In the genomic region with DNA sequence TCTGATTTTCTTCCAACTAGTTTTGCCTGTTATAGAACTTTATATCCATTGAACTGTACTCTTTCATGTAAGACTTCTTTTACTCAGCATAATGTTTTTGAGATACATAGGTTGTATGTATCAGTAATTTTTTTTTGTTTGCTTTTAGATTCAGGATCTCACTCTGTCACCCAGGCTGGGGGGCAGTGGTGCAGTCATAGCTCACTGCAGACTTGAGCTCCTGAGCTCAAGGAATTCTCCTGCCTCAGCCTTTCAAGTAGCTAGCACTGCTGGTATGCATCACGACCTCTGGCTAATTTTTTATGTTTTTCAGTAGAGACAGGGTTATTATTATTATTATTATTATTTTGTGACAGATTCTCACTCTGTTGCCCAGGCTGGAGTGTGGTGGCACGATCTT, we compare ENCODE assay signal across 9 cellular contexts.
DNase-seq lines count a peak whose midpoint lies in the region; ATAC-seq, FAIRE-seq and TF ChIP-seq lines count a peak whose summit lies in the region.
"Had no signal": no experiment of that assay in that cellular context is flagged by ENCODE, and none has a peak within 500 bp of the region (broad histone marks: within the 10 kb centered on the region; RNA-seq: fewer than 3 reads in every experiment).

No MANE protein-coding gene starts in this region.

- H3F3A ChIP-seq in MM.1S (ENCODE audit: insufficient read depth, low read length) = no peaks in the 10 kb centered on the region

- no peaks in the 10 kb centered on the region for H3K9me3 ChIP-seq in CD8-positive, alpha-beta memory T cell (ENCODE audit: low read length)
- no peaks in the 10 kb centered on the region for H3K9me3 ChIP-seq in MM.1S (replicated peaks; ENCODE audit: insufficient read depth, low read length)
- no peaks in the 10 kb centered on the region for H3K9me3 ChIP-seq in endocrine pancreas (ENCODE audit: control insufficient read depth, low read length)
- no peaks in the 10 kb centered on the region for H3K9me3 ChIP-seq in pancreas

- no peak for ATAC-seq in pancreas
- ATAC-seq in HG03342 (IDR thresholded peaks at IDR 0.05; ENCODE audit: unreplicated experiment) = no peak

- peak overlapping the region; percentile 38; the same call in 1 of the 2 replicates for H3K9ac ChIP-seq in MM.1S (ENCODE audit: low read length)
- no peak overlapping the region for H3K9ac ChIP-seq in endocrine pancreas (ENCODE audit: control insufficient read depth, insufficient read depth, low read length)

- peak overlapping the region; percentile 55 for H3K4me3 ChIP-seq in CD8-positive, alpha-beta memory T cell (ENCODE audit: low read length)
- peak overlapping the region; percentile 43; the same call in 1 of the 2 replicates for H3K4me3 ChIP-seq in MM.1S (ENCODE audit: low read length)
- peak overlapping the region; percentile 29 for H3K4me3 ChIP-seq in endocrine pancreas (ENCODE audit: control insufficient read depth, insufficient read depth, low read length)
- H3K4me3 ChIP-seq in pancreas = peak overlapping the region in 3 of 4 donors; percentile 51 to 80 (median 66)

- H3K36me3 Mint-ChIP-seq in CD8-positive, alpha-beta memory T cell = no peaks in the 10 kb centered on the region

- peaks cover 0 to 2% (median 0%) of the 10 kb centered on the region in 5 donors for H3K9me3 Mint-ChIP-seq in CD8-positive, alpha-beta memory T cell

- peaks cover 5% of the 10 kb centered on the region for H3K4me1 ChIP-seq in CD8-positive, alpha-beta memory T cell (ENCODE audit: insufficient read depth, low read length)
- H3K4me1 ChIP-seq in MM.1S (ENCODE audit: low read length) = no peaks in the 10 kb centered on the region
- H3K4me1 ChIP-seq in endocrine pancreas (ENCODE audit: control insufficient read depth, insufficient read depth, low read length) = no peaks in the 10 kb centered on the region
- H3K4me1 ChIP-seq in pancreas = peaks cover 0 to 6% (median 4%) of the 10 kb centered on the region in 3 donors

- H3K27me3 Mint-ChIP-seq in CD8-positive, alpha-beta memory T cell = no peaks in the 10 kb centered on the region

- intact Hi-C loops in pancreas (cut with DNase I) = no loop called here

- peaks cover 6 to 10% (median 7%) of the 10 kb centered on the region in 3 donors for H3K4me1 Mint-ChIP-seq in CD8-positive, alpha-beta memory T cell

- TF ChIP-seq CTCF in MM.1S (IDR thresholded peaks at IDR 0.05; ENCODE audit: low read length) = no peak
- TF ChIP-seq CTCF in pancreas (IDR thresholded peaks at IDR 0.05) = no peak

- H3K79me2 ChIP-seq in MM.1S (ENCODE audit: low read length) = no peaks in the 10 kb centered on the region

- no peaks in the 10 kb centered on the region for H3K27me3 ChIP-seq in CD8-positive, alpha-beta memory T cell (ENCODE audit: insufficient read depth, low read length, poor library complexity, severe bottlenecking)
- H3K27me3 ChIP-seq in MM.1S (replicated peaks; ENCODE audit: insufficient read depth, low read length) (no peaks in the 10 kb centered on the region), endocrine pancreas (ENCODE audit: control insufficient read depth, insufficient read depth, low read length) (no peaks in the 10 kb centered on the region), pancreas (no peaks in the 10 kb centered on the region)

- H3K4me3 Mint-ChIP-seq in CD8-positive, alpha-beta memory T cell = peak overlapping the region; percentile 74 to 96 (median 87)

- FAIRE-seq in pancreas (lab: Jason Lieb, UNC) = no peak

- no peaks in the 10 kb centered on the region for H4K20me1 ChIP-seq in MM.1S (ENCODE audit: insufficient read depth, low read length)

- CTCF ChIA-PET in CD8-positive, alpha-beta memory T cell (lab: Charles Lee) = interaction anchor here (0.9 to 2.0 kb wide), 6 partner anchors 16 to 107 kb away, joined by 3 to 12 read pairs (median 4); a partner anchor contains a TSS

- peak overlapping the region in 5 of 8 donors; percentile 34 to 74 (median 68) for H3K27ac Mint-ChIP-seq in CD8-positive, alpha-beta memory T cell

- no peaks in the 10 kb centered on the region for H3K9me2 ChIP-seq in MM.1S (replicated peaks; ENCODE audit: insufficient read depth, low read length)

- no peak overlapping the region for H3K27ac ChIP-seq in CD8-positive, alpha-beta memory T cell (ENCODE audit: low read depth, low read length)
- H3K27ac ChIP-seq in MM.1S (ENCODE audit: low read length) = no peak overlapping the region
- H3K27ac ChIP-seq in pancreas = no peak overlapping the region
- H3K27ac ChIP-seq: epithelial cell of prostate had no signal

- H3K4me2 ChIP-seq in MM.1S (ENCODE audit: low read depth, low read length) = peak overlapping the region; percentile 65; the same call in 1 of the 2 replicates

- no peaks in the 10 kb centered on the region for H3K36me3 ChIP-seq in CD8-positive, alpha-beta memory T cell (ENCODE audit: insufficient read depth, low read length)
- H3K36me3 ChIP-seq in MM.1S (replicated peaks; ENCODE audit: insufficient read depth, low read length) = no peaks in the 10 kb centered on the region
- no peaks in the 10 kb centered on the region for H3K36me3 ChIP-seq in endocrine pancreas (ENCODE audit: control insufficient read depth, insufficient read depth, low read length)
- no peaks in the 10 kb centered on the region for H3K36me3 ChIP-seq in pancreas

- H2AFZ ChIP-seq in MM.1S (ENCODE audit: low read length) = peak overlapping the region; percentile 51; the same call in 1 of the 2 replicates

- no peak for DNase-seq in CD8-positive, alpha-beta memory T cell
- DNase-seq in MM.1S = no peak
- DNase-seq in pancreas = no peak
- no peak for DNase-seq in mesenteric fat pad (ENCODE audit: low spot score)
- no peak for DNase-seq in DMS 273 treated with DMSO at 0.1 percent for 48 hours (lab: John Stamatoyannopoulos, UW)
- no peak for DNase-seq in islet precursor cell

- POLR2A ChIA-PET in CD8-positive, alpha-beta memory T cell (lab: Charles Lee) = interaction anchor here (0.7 to 1.7 kb wide), 2 partner anchors 65 to 384 kb away, joined by 3 to 11 read pairs; a partner anchor contains a TSS

- 80 to 82% methylated on average over 2 of the region's 2 CpGs for WGBS in pancreas, 2 donors
